In genomic region chr1:41102208-41102607, GRCh38 we compare ENCODE assay signal across 1 cellular context.
TF ChIP-seq lines count a peak whose summit lies in the region.

No MANE protein-coding gene starts in this region.

TF ChIP-seq in IMR-90, 13 proteins besides CTCF, POLR2A, EP300 and RAD21 (continued from another document):
- no peak for TF ChIP-seq BHLHE40 (IDR thresholded peaks at IDR 0.05; ENCODE audit: low read depth, low read length)
- TF ChIP-seq RCOR1 (IDR thresholded peaks at IDR 0.05; ENCODE audit: insufficient replicate concordance, low read length), result no peak
- no peak for TF ChIP-seq ELK1 (IDR thresholded peaks at IDR 0.05; ENCODE audit: borderline replicate concordance, low read depth, low read length)
- no peak for TF ChIP-seq MXI1 (IDR thresholded peaks at IDR 0.05; ENCODE audit: borderline replicate concordance, low read depth, low read length)
- no peak for TF ChIP-seq CHD1 (IDR thresholded peaks at IDR 0.05; ENCODE audit: low read depth, low read length)
- TF ChIP-seq SMC3 (IDR thresholded peaks at IDR 0.05; ENCODE audit: low read depth, low read length), result no peak
